26 cellular contexts compared by ENCODE assay signal in genomic region chr20:33899106-33899505, GRCh38.
"Had no signal": no experiment of that assay in that cellular context is flagged by ENCODE, and none has a peak within 500 bp of the region (broad histone marks: within the 10 kb centered on the region; RNA-seq: fewer than 3 reads in every experiment).

No MANE protein-coding gene starts in this region.

- H3K27me3 ChIP-seq: pancreas had no signal

- H3K9me3 Mint-ChIP-seq: naive thymus-derived CD8-positive, alpha-beta T cell; stimulated activated naive CD8-positive, alpha-beta T cell treated with anti-CD3 and anti-CD28 coated beads, Interleukin-15, amount 100 ng/mL, for 72 hours; type B pancreatic cell had no signal

- H3K4me1 Mint-ChIP-seq: naive thymus-derived CD8-positive, alpha-beta T cell; stimulated activated naive CD8-positive, alpha-beta T cell treated with anti-CD3 and anti-CD28 coated beads, Interleukin-15, amount 100 ng/mL, for 72 hours had no signal

- H3K9me3 ChIP-seq: esophagus muscularis mucosa, gastroesophageal sphincter, heart left ventricle, lower lobe of right lung, neutrophil, pancreas, suprapubic skin had no signal

- H3K4me1 ChIP-seq: foreskin keratinocyte, gastroesophageal sphincter, lower lobe of right lung, pancreas, suprapubic skin had no signal

- H3K4me3 Mint-ChIP-seq: naive thymus-derived CD8-positive, alpha-beta T cell; nephron progenitor cell; stimulated activated naive CD8-positive, alpha-beta T cell treated with anti-CD3 and anti-CD28 coated beads, Interleukin-15, amount 100 ng/mL, for 72 hours; type B pancreatic cell had no signal

- ATAC-seq: foreskin keratinocyte; gastroesophageal sphincter; heart left ventricle; left ventricle myocardium superior; lower lobe of right lung; naive thymus-derived CD8-positive, alpha-beta T cell; pancreas; sciatic nerve; stimulated activated naive CD8-positive, alpha-beta T cell treated with anti-CD3 and anti-CD28 coated beads, Interleukin-15, amount 100 ng/mL, for 72 hours had no signal

- H3K36me3 ChIP-seq: esophagus muscularis mucosa, gastroesophageal sphincter, heart left ventricle, lower lobe of right lung, neutrophil, pancreas, suprapubic skin had no signal

- DNase-seq: dermis blood vessel endothelial cell; effector memory CD4-positive, alpha-beta T cell; foreskin keratinocyte; heart left ventricle; left ventricle myocardium superior; lower lobe of right lung; naive thymus-derived CD8-positive, alpha-beta T cell; nephron progenitor cell; pancreas; stimulated activated CD4-positive, alpha-beta T cell treated with anti-CD3 and anti-CD28 coated beads, Interleukin-12 subunit alpha, Interleukin-12 subunit beta, amount 100 ng/mL, for 4 hours; stimulated activated CD4-positive, alpha-beta T cell treated with anti-CD3 and anti-CD28 coated beads, Interleukin-1b, Interleukin-23, amount 100 ng/mL, for 48 hours; stimulated activated CD4-positive, alpha-beta T cell treated with anti-CD3 and anti-CD28 coated beads, Interleukin-4, amount 100 ng/mL, for 1 hour; stimulated activated CD8-positive, alpha-beta memory T cell treated with anti-CD3 and anti-CD28 coated beads, Interleukin-4, amount 100 ng/mL, for 48 hours; stimulated activated naive CD4-positive, alpha-beta T cell; stimulated activated naive CD8-positive, alpha-beta T cell treated with anti-CD3 and anti-CD28 coated beads, Interleukin-15, amount 100 ng/mL, for 72 hours had no signal

- H3K4me2 ChIP-seq: smooth muscle cell had no signal

- H3K27ac ChIP-seq: coronary artery, esophagus muscularis mucosa, foreskin keratinocyte, gastroesophageal sphincter, heart left ventricle, lower lobe of right lung, neutrophil, pancreas, suprapubic skin had no signal

- H3K36me3 Mint-ChIP-seq: naive thymus-derived CD8-positive, alpha-beta T cell; type B pancreatic cell had no signal

- FAIRE-seq: endothelial cell of umbilical vein, keratinocyte, pancreas had no signal

- H3K4me3 ChIP-seq: coronary artery, esophagus muscularis mucosa, gastroesophageal sphincter, heart left ventricle, lower lobe of right lung, pancreas, smooth muscle cell, suprapubic skin had no signal

- H3K27ac Mint-ChIP-seq: nephron progenitor cell, progenitor cell of endocrine pancreas, type B pancreatic cell had no signal
